In genomic region chr1:44947060-44947773, GRCh38 we compare ENCODE assay signal across 1 cellular context.
TF ChIP-seq lines count a peak whose summit lies in the region.

No MANE protein-coding gene starts in this region.

TF ChIP-seq in IMR-90, 13 proteins besides CTCF, POLR2A, EP300 and RAD21 (continued from another document):
- TF ChIP-seq SMC3 (IDR thresholded peaks at IDR 0.05; ENCODE audit: low read depth, low read length) (no peak), MAZ (IDR thresholded peaks at IDR 0.05; ENCODE audit: borderline replicate concordance, low read depth, low read length) (no peak)
